In genomic region chr10:12909836-12910185, GRCh38 we compare ENCODE assay signal across 27 cellular contexts.
DNase-seq lines count a peak whose midpoint lies in the region; ATAC-seq and TF ChIP-seq lines count a peak whose summit lies in the region.
"Had no signal": no experiment of that assay in that cellular context is flagged by ENCODE, and none has a peak within 500 bp of the region (broad histone marks: within the 10 kb centered on the region; RNA-seq: fewer than 3 reads in every experiment).

No MANE protein-coding gene starts in this region.

- H3K27me3 ChIP-seq in PC-3 (ENCODE audit: low read length): no peaks in the 10 kb centered on the region

- no peak for TF ChIP-seq CTCF in PC-3 (conservative IDR thresholded peaks at IDR 0.05; ENCODE audit: low read depth, low read length)
- no peak for TF ChIP-seq CTCF in fibroblast of villous mesenchyme (IDR thresholded peaks at IDR 0.05; ENCODE audit: insufficient read depth, low read depth, low read length)

- no peaks in the 10 kb centered on the region for H3K9me2 ChIP-seq in PC-3 (replicated peaks; ENCODE audit: low read length)

- H3F3A ChIP-seq in PC-3 (ENCODE audit: low read length, unreplicated experiment): no peaks in the 10 kb centered on the region

- H3K36me3 ChIP-seq in PC-3 (ENCODE audit: low read depth, low read length): no peaks in the 10 kb centered on the region

- no peak overlapping the region for H3K9ac ChIP-seq in PC-3 (ENCODE audit: low read length)

- no peaks in the 10 kb centered on the region for H3K79me2 ChIP-seq in PC-3 (ENCODE audit: low read length)

- peak; percentile 91 for ATAC-seq in PC-3
- peak; percentile 45 for ATAC-seq in sciatic nerve
- ATAC-seq: GM23338; left cardiac atrium; naive thymus-derived CD8-positive, alpha-beta T cell; SK-N-SH treated with all-trans-retinoic acid at 6 μM for 48 hours had no signal

- POLR2A ChIA-PET in PC-3 (lab: Charles Lee; ENCODE audit: unreplicated experiment): interaction anchor here (0.6 kb wide), 1 partner anchor 33 kb away, joined by 3 read pairs; no protein-coding TSS in a partner anchor

- CTCF ChIA-PET in PC-3 (lab: Charles Lee): no interaction called here

- H3K9me3 ChIP-seq in PC-3 (ENCODE audit: low read length): no peaks in the 10 kb centered on the region

- DNase-seq in A172 (ENCODE audit: low spot score) (peak; percentile 19), PC-3 (peak; percentile 60), fibroblast of villous mesenchyme (ENCODE audit: low read depth) (peak; percentile 79), sciatic nerve (ENCODE audit: low spot score) (no peak), activated T-cell treated with anti-CD3 and anti-CD28 coated beads for 4 hours (no peak), superior temporal gyrus (ENCODE audit: extremely low spot score) (no peak), islet precursor cell (no peak), posterior vena cava (ENCODE audit: low spot score) (no peak)
- DNase-seq: 8988T; activated CD4-positive, alpha-beta T cell treated with anti-CD3 and anti-CD28 coated beads for 4 hours; activated CD8-positive, alpha-beta memory T cell treated with anti-CD3 and anti-CD28 coated beads for 24 hours; activated naive CD4-positive, alpha-beta T cell treated with anti-CD3 and anti-CD28 coated beads, Interleukin-2, amount 10 ng/mL, durations not matched to agents 7 days and 5 days; activated T-cell treated with anti-CD3 and anti-CD28 coated beads, Interleukin-2, amount 50 U/mL, for 48 hours; amygdala; GF-D8; Kasumi-1; left cardiac atrium; naive thymus-derived CD8-positive, alpha-beta T cell; NCI-H1105; NCI-H2029; NCI-H226; NCI-H748 treated with DMSO at 0.1 percent for 48 hours; stimulated activated CD4-positive, alpha-beta T cell treated with anti-CD3 and anti-CD28 coated beads, Interleukin-12 subunit alpha, Interleukin-12 subunit beta, amount 100 ng/mL, for 4 hours; stimulated activated CD4-positive, alpha-beta T cell treated with anti-CD3 and anti-CD28 coated beads, Interleukin-4, amount 100 ng/mL, for 4 hours; stimulated activated naive CD4-positive, alpha-beta T cell had no signal

- no peak overlapping the region for H2AFZ ChIP-seq in PC-3 (ENCODE audit: low read length)
- H2AFZ ChIP-seq: GM23338 had no signal

- no peaks in the 10 kb centered on the region for H4K20me1 ChIP-seq in PC-3 (ENCODE audit: low read length)

- H3K27ac ChIP-seq in PC-3 (ENCODE audit: low read length): no peak overlapping the region

- 0 out of 2 replicates have a peak overlapping the region, but pooled peaks have one; percentile 22 for H3K4me2 ChIP-seq in PC-3 (ENCODE audit: low read length)
- H3K4me2 ChIP-seq: GM23338 had no signal

- H3K4me1 ChIP-seq in PC-3 (ENCODE audit: insufficient read depth, low read length): peaks cover 18% of the 10 kb centered on the region

- no peak overlapping the region for H3K4me3 ChIP-seq in PC-3 (ENCODE audit: low read length)
- H3K4me3 ChIP-seq in fibroblast of villous mesenchyme (ENCODE audit: low read depth, low read length): no peak overlapping the region
- H3K4me3 ChIP-seq: GM23338 had no signal

- no TSS peak for BruUV-seq in PC-3 (replicated peaks; lab: Mats Ljungman, UMichigan)

- intact Hi-C loops in PC-3 (cut with micrococcal nuclease) (loop anchor here (10.0 kb wide), 3 partner anchors 55 to 165 kb away; no protein-coding TSS in a partner anchor), sciatic nerve (cut with DNase I) (no loop called here), posterior vena cava (cut with DNase I) (loop anchor here in 1 of 2 donors (10.0 kb wide), 3 partner anchors 55 to 195 kb away; no protein-coding TSS in a partner anchor)

Comparison
In these comparisons a context has a peak if more than half of its experiments do, and no peak if none do; other contexts are left out.
1. DNase-seq: peak in A172 (single experiment), PC-3 (single experiment) and fibroblast of villous mesenchyme (single experiment); none in sciatic nerve (single experiment), activated T-cell treated with anti-CD3 and anti-CD28 coated beads for 4 hours (single experiment), superior temporal gyrus (single experiment), islet precursor cell (single experiment) and posterior vena cava (single experiment).